ENCODE assay signal across 21 cellular contexts in the genomic region with DNA sequence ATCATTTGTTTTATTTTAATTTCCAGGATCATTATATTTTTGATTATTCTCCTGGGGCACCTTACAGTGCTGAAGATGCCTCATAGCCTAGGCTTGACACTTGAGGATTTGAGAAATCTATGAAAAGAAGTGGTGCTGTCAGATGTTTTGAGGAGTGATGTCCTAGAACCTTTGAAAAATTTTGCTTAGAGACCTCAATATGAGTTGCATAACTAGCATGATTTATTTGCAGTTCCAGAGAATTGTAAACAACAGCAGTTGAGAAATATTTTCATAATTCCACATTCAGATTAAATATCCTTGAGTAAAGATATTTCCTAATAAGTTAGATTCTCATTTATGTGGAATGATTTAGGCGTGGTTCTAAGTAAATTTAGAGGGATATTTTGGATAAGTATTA.
"Had no signal": no experiment of that assay in that cellular context is flagged by ENCODE, and none has a peak within 500 bp of the region (broad histone marks: within the 10 kb centered on the region; RNA-seq: fewer than 3 reads in every experiment).

No MANE protein-coding gene starts in this region.

- H3K27ac ChIP-seq: foreskin keratinocyte, heart left ventricle, psoas muscle, right lobe of liver, skin epidermis, testis had no signal

- H3K4me3 ChIP-seq: heart left ventricle, lung, psoas muscle, right lobe of liver, skin epidermis, testis, transverse colon had no signal

- DNase-seq: cortex of kidney; effector memory CD4-positive, alpha-beta T cell; foreskin keratinocyte; heart left ventricle; hippocampal formation; left colon; left ventricle myocardium superior; naive thymus-derived CD4-positive, alpha-beta T cell; nephron progenitor cell; psoas muscle; retina; right lobe of liver; stimulated activated CD4-positive, alpha-beta T cell treated with anti-CD3 and anti-CD28 coated beads, Interleukin-2, amount 100 ng/mL, for 24 hours; stimulated activated CD4-positive, alpha-beta T cell treated with anti-CD3 and anti-CD28 coated beads, Interleukin-4, amount 100 ng/mL, for 4 hours; stimulated activated naive B cell treated with anti-CD40 and anti-IgM and Interleukin-4, amounts not matched to agents 10 μg/mL and 1 μg/mL and 100 μg/mL, for 72 hours; stimulated activated naive CD8-positive, alpha-beta T cell treated with anti-CD3 and anti-CD28 coated beads, Interleukin-15, amount 100 ng/mL, for 72 hours; testis; transverse colon had no signal

- ATAC-seq: esophagus mucosa; foreskin keratinocyte; heart left ventricle; left colon; left ventricle myocardium superior; naive thymus-derived CD4-positive, alpha-beta T cell; stimulated activated naive B cell treated with anti-CD40 and anti-IgM and Interleukin-4, amounts not matched to agents 10 μg/mL and 1 μg/mL and 100 μg/mL, for 72 hours; stimulated activated naive CD8-positive, alpha-beta T cell treated with anti-CD3 and anti-CD28 coated beads, Interleukin-15, amount 100 ng/mL, for 72 hours had no signal

- H3K36me3 ChIP-seq: heart left ventricle, right lobe of liver, transverse colon had no signal

- H3K4me1 ChIP-seq: foreskin keratinocyte, psoas muscle, right lobe of liver had no signal

- H3K27me3 ChIP-seq: foreskin keratinocyte, heart left ventricle, right lobe of liver, testis, transverse colon had no signal

- H3K9me3 ChIP-seq: right lobe of liver, testis had no signal
